Comparison of ENCODE assay signal across 24 cellular contexts in the genomic region with DNA sequence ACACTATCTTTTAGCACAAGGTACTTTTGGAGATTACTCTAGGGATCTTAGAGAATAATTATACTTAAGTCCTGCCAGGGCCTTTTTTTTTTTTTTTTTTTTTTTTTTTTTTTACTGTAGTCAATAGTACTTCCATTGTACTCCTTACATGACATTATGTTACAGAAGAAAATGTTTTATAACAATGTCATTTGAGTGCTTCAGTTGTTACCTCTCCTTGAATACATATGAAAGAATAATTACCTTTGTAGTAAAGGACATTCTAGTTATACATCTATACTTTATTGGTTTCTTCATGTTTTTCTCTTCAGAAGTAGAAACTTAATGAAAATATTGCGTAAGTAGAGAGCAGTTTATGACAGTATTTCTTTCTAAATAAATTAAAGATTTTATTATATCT.
"Had no signal": no experiment of that assay in that cellular context is flagged by ENCODE, and none has a peak within 500 bp of the region (broad histone marks: within the 10 kb centered on the region; RNA-seq: fewer than 3 reads in every experiment).

No MANE protein-coding gene starts in this region.

- H3K4me3 ChIP-seq: colonic mucosa, esophagus squamous epithelium, gastrocnemius medialis, heart right ventricle, left lung, lower lobe of right lung had no signal

- H3K27me3 ChIP-seq: colonic mucosa, esophagus squamous epithelium, gastrocnemius medialis, heart right ventricle, left lung had no signal

- H3K27ac ChIP-seq: colonic mucosa, epithelial cell of prostate, esophagus squamous epithelium, gastrocnemius medialis, heart right ventricle, left lung, lower lobe of right lung had no signal

- DNase-seq: colonic mucosa; cortex of kidney; effector CD8-positive, alpha-beta T cell; effector memory CD8-positive, alpha-beta T cell; endodermal cell; erythroblast; esophagus squamous epithelium; foreskin fibroblast; foreskin melanocyte; gastrocnemius medialis; glutamatergic neuron; head of caudate nucleus; heart right ventricle; hippocampal formation; islet precursor cell; kidney; kidney glomerular epithelial cell; left lung; left ventricle myocardium superior; lower lobe of right lung; mesenchymal stem cell; naive thymus-derived CD4-positive, alpha-beta T cell had no signal

- FAIRE-seq: kidney had no signal

- ATAC-seq: effector memory CD8-positive, alpha-beta T cell; esophagus mucosa; gastrocnemius medialis; heart right ventricle; left lung; left ventricle myocardium superior; lower lobe of right lung; naive thymus-derived CD4-positive, alpha-beta T cell had no signal

- H3K4me1 ChIP-seq: colonic mucosa, esophagus squamous epithelium, gastrocnemius medialis, heart right ventricle, left lung, lower lobe of right lung had no signal

- H3K9me3 ChIP-seq: colonic mucosa, esophagus squamous epithelium, gastrocnemius medialis, heart right ventricle, left lung, lower lobe of right lung had no signal

- H3K36me3 ChIP-seq: colonic mucosa, esophagus squamous epithelium, gastrocnemius medialis, heart right ventricle, left lung, lower lobe of right lung had no signal
